Comparison of ENCODE assay signal across 8 cellular contexts in genomic region chr19:58098682-58098998, GRCh38. TPM values are rescaled to one million over a fixed set of nuclear protein-coding genes. Genes with fewer than 3 reads are reported as not detected.
DNase-seq lines count a peak whose midpoint lies in the region; ATAC-seq and TF ChIP-seq lines count a peak whose summit lies in the region.

No MANE protein-coding gene starts in this region.

- peak in 1 of 2 donors; percentile 10 for DNase-seq in foreskin keratinocyte
- no peak for DNase-seq in retinal pigment epithelial cell (ENCODE audit: low read depth)
- no peak for DNase-seq in NCI-H2029 (lab: John Stamatoyannopoulos, UW)
- no peak for DNase-seq in DMS153 treated with DMSO at 0.1 percent for 48 hours (lab: John Stamatoyannopoulos, UW; ENCODE audit: unreplicated experiment)
- no peak for DNase-seq in ACHN
- DNase-seq in epidermal melanocyte (ENCODE audit: insufficient read length, low spot score), result no peak

- no peak for TF ChIP-seq CTCF in VCaP (conservative IDR thresholded peaks at IDR 0.05)
- no peak for TF ChIP-seq CTCF in foreskin keratinocyte (conservative IDR thresholded peaks at IDR 0.05)
- TF ChIP-seq CTCF in retinal pigment epithelial cell (conservative IDR thresholded peaks at IDR 0.05; ENCODE audit: low read depth, low read length), result no peak

- H3K27ac ChIP-seq in VCaP, result peak overlapping the region; percentile 72; the same call in 1 of the 2 replicates
- H3K27ac ChIP-seq in foreskin keratinocyte, result peak overlapping the region; percentile 89

- no peaks in the 10 kb centered on the region for H3K4me1 ChIP-seq in foreskin keratinocyte

- in situ Hi-C loops in ACHN (cut with HindIII; ENCODE audit: low pct_ligation_motif_present, low pct_unique_long_range_greater_than_20kb, low sequenced_read_pairs), result no loop called here

- no peaks in the 10 kb centered on the region for H3K27me3 ChIP-seq in foreskin keratinocyte

- no peak for ATAC-seq in foreskin keratinocyte

- H3K4me3 ChIP-seq in GM08714 (ENCODE audit: low read length) (peak overlapping the region; percentile 80; the same call in 1 of the 2 replicates), retinal pigment epithelial cell (ENCODE audit: low read length) (peak overlapping the region; percentile 67)

RNA-seq across cellular contexts. Expression of gene ZSCAN18, which starts 0.6 kb away (rescaled TPM):
- 15.2 and 16.0 TPM in 2 replicates for total RNA-seq in foreskin keratinocyte
- polyA plus RNA-seq in foreskin keratinocyte, result 9.8 and 11.0 TPM in 2 replicates

RNA-seq across cellular contexts. Expression of gene ZNF135, which starts 39.6 kb away (rescaled TPM):
- total RNA-seq in foreskin keratinocyte, result 1.4 and 1.9 TPM in 2 replicates
- polyA plus RNA-seq in foreskin keratinocyte, result 0.60 and 0.85 TPM in 2 replicates

RNA-seq across cellular contexts. Expression of gene ZNF329, which starts 51.9 kb away (rescaled TPM):
- 8.2 and 8.4 TPM in 2 replicates for total RNA-seq in foreskin keratinocyte
- 3.2 and 3.4 TPM in 2 replicates for polyA plus RNA-seq in foreskin keratinocyte
